8 cellular contexts compared by ENCODE assay signal in the genomic region with DNA sequence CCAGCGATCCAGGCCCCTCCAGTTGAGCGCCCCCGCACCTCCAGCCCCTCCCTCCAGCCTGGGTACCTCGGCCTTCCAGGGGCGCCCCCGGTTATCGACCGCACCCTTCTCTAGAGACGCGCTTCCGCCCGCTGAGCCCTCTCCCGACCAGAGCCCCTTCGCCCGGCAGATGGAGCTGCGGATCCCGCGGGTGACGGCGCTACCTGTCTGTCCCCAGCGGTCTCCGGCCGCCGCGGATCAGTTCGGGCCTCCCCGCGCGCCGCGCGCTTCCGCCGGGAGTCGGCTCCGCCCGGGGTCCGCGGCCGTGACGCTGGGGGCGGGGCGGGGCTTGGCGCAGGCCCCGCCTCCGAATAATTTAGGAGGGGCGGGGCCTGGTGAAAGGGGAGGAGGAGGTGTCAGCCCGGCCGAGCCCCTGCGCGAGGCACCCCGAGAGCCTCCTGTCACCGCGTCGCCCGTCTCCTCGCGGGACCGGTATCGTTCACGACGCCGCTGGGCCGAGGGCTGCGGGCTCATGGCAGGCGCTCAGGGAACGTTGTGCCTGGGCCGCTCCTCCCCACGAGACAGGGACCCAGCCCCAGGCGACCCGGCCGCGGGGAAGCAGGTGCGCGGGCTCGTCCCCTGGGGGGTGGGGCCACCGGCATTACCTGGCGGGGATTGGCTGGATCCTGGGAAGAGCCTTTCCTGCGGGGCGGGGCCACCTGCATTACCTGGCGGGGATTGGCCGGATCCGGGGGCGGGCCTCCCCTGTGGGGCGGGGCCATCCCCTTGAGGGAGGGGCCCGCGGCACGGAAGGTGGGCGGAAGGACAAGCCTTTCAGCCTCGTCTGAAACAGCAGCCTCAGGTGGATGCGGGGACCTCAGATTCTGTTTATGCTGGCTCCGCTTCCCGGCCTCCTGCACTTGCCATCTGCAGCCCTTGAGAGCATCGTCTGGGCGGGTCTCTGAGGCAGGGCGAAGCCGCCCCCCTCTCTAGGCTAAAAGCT. TPM values are rescaled to one million over a fixed set of nuclear protein-coding genes. Genes with fewer than 3 reads are reported as not detected.
DNase-seq lines count a peak whose midpoint lies in the region; ATAC-seq and TF ChIP-seq lines count a peak whose summit lies in the region.

A gene with protein sequence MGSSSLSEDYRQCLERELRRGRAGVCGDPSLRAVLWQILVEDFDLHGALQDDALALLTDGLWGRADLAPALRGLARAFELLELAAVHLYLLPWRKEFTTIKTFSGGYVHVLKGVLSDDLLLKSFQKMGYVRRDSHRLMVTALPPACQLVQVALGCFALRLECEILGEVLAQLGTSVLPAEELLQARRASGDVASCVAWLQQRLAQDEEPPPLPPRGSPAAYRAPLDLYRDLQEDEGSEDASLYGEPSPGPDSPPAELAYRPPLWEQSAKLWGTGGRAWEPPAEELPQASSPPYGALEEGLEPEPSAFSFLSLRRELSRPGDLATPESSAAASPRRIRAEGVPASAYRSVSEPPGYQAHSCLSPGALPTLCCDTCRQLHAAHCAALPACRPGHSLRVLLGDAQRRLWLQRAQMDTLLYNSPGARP (minus strand): TSS at position 281 of the 982 bp plus-strand sequence. CDS start 473 bp downstream, outside the sequence.

- no peaks in the 10 kb centered on the region for H3K9me2 ChIP-seq in DOHH2 (replicated peaks; ENCODE audit: control insufficient read depth, low read length)

- H3K4me1 ChIP-seq in DOHH2 (ENCODE audit: control insufficient read depth, low read length) = peaks cover 29% of the 10 kb centered on the region
- peaks cover 8% of the 10 kb centered on the region; the same call in 1 of the 2 replicates for H3K4me1 ChIP-seq in Panc1 (ENCODE audit: control insufficient read depth, insufficient read depth, low read length)
- H3K4me1 ChIP-seq in naive thymus-derived CD4-positive, alpha-beta T cell (ENCODE audit: control insufficient read depth in 2 of 2, insufficient read depth in 2 of 2, low read length in 2 of 2) = peaks cover 19 to 26% of the 10 kb centered on the region in 2 donors

- H3F3A ChIP-seq in DOHH2 (ENCODE audit: control insufficient read depth, insufficient read depth) = peaks cover 5% of the 10 kb centered on the region; the same call in 1 of the 2 replicates

- peaks cover 0 to 4% (median 0%) of the 10 kb centered on the region in 5 donors for H3K36me3 Mint-ChIP-seq in naive thymus-derived CD4-positive, alpha-beta T cell
- H3K36me3 Mint-ChIP-seq in stimulated activated naive B cell treated with anti-CD40 and anti-IgM and Interleukin-4, amounts not matched to agents 10 μg/mL and 1 μg/mL and 100 μg/mL, for 72 hours = peaks cover 6 to 8% of the 10 kb centered on the region in 2 donors

- intact Hi-C loops in Panc1 (cut with micrococcal nuclease; ENCODE audit: unreplicated experiment) = no loop called here
- intact Hi-C loops in naive thymus-derived CD4-positive, alpha-beta T cell (cut with micrococcal nuclease) = loop anchor here (1.0 to 10.0 kb wide), 9 partner anchors 10 to 899 kb away; a partner anchor contains a TSS

- no peaks in the 10 kb centered on the region for H3K27me3 Mint-ChIP-seq in naive thymus-derived CD4-positive, alpha-beta T cell
- no peaks in the 10 kb centered on the region for H3K27me3 Mint-ChIP-seq in stimulated activated naive B cell treated with anti-CD40 and anti-IgM and Interleukin-4, amounts not matched to agents 10 μg/mL and 1 μg/mL and 100 μg/mL, for 72 hours

- H3K27ac ChIP-seq in DOHH2 (ENCODE audit: low read depth, low read length) (peak within 1 kb of the TSS; percentile 36), Panc1 (ENCODE audit: low read length) (peak within 1 kb of the TSS; percentile 54)
- H3K27ac ChIP-seq in naive thymus-derived CD4-positive, alpha-beta T cell (ENCODE audit: low read depth, low read length) = peak within 1 kb of the TSS; percentile 73

- H3K4me2 ChIP-seq in DOHH2 (ENCODE audit: low read length) = peak within 1 kb of the TSS; percentile 90

- in situ Hi-C loops in Panc1 (cut with HindIII; ENCODE audit: low pct_unique_long_range_greater_than_20kb, low sequenced_read_pairs) = no loop called here

- no peaks in the 10 kb centered on the region for H3K9me3 Mint-ChIP-seq in naive thymus-derived CD4-positive, alpha-beta T cell
- no peaks in the 10 kb centered on the region for H3K9me3 Mint-ChIP-seq in stimulated activated naive B cell treated with anti-CD40 and anti-IgM and Interleukin-4, amounts not matched to agents 10 μg/mL and 1 μg/mL and 100 μg/mL, for 72 hours

- ATAC-seq in GM21717 (IDR thresholded peaks at IDR 0.05; ENCODE audit: unreplicated experiment) (peak; percentile 62), Panc1 (peak; percentile 82)
- peak; percentile 90 for ATAC-seq in naive thymus-derived CD4-positive, alpha-beta T cell
- ATAC-seq in stimulated activated naive B cell treated with anti-CD40 and anti-IgM and Interleukin-4, amounts not matched to agents 10 μg/mL and 1 μg/mL and 100 μg/mL, for 72 hours (replicated peaks) = peak; percentile 69 to 77

- peak within 1 kb of the TSS; percentile 66 to 86 (median 76) for H3K4me3 Mint-ChIP-seq in naive thymus-derived CD4-positive, alpha-beta T cell
- peak within 1 kb of the TSS; percentile 86 to 88 for H3K4me3 Mint-ChIP-seq in stimulated activated naive B cell treated with anti-CD40 and anti-IgM and Interleukin-4, amounts not matched to agents 10 μg/mL and 1 μg/mL and 100 μg/mL, for 72 hours

- H3K4me1 Mint-ChIP-seq in naive thymus-derived CD4-positive, alpha-beta T cell = peaks cover 5 to 34% (median 21%) of the 10 kb centered on the region in 7 donors
- peaks cover 15 to 35% of the 10 kb centered on the region in 2 donors for H3K4me1 Mint-ChIP-seq in stimulated activated naive B cell treated with anti-CD40 and anti-IgM and Interleukin-4, amounts not matched to agents 10 μg/mL and 1 μg/mL and 100 μg/mL, for 72 hours

- H3K27me3 ChIP-seq in DOHH2 (ENCODE audit: control insufficient read depth, low read length) = no peaks in the 10 kb centered on the region
- no peaks in the 10 kb centered on the region for H3K27me3 ChIP-seq in Panc1 (ENCODE audit: control insufficient read depth, insufficient read depth, low read length)
- no peaks in the 10 kb centered on the region for H3K27me3 ChIP-seq in naive thymus-derived CD4-positive, alpha-beta T cell (ENCODE audit: control insufficient read depth in 2 of 2, insufficient read depth in 2 of 2, low read length in 2 of 2)

- peak within 1 kb of the TSS; percentile 64 to 90 (median 87) for H3K27ac Mint-ChIP-seq in naive thymus-derived CD4-positive, alpha-beta T cell
- peak within 1 kb of the TSS; percentile 92 for H3K27ac Mint-ChIP-seq in stimulated activated naive B cell treated with anti-CD40 and anti-IgM and Interleukin-4, amounts not matched to agents 10 μg/mL and 1 μg/mL and 100 μg/mL, for 72 hours

- peaks cover 4% of the 10 kb centered on the region; the same call in 1 of the 2 replicates for H3K36me3 ChIP-seq in DOHH2 (ENCODE audit: control insufficient read depth, low read length)
- H3K36me3 ChIP-seq in Panc1 (ENCODE audit: control insufficient read depth, insufficient read depth, low read length) = no peaks in the 10 kb centered on the region; the same call in 1 of the 2 replicates
- peaks cover 0 to 10% (median 0%) of the 10 kb centered on the region in 3 experiments for H3K36me3 ChIP-seq in naive thymus-derived CD4-positive, alpha-beta T cell (ENCODE audit: control insufficient read depth in 2 of 3, insufficient read depth in 3 of 3, low read length in 3 of 3)

- BruUV-seq in Panc1 (replicated peaks; lab: Mats Ljungman, UMichigan) = no TSS peak

- no peaks in the 10 kb centered on the region; the same call in 1 of the 2 replicates for H4K20me1 ChIP-seq in DOHH2 (ENCODE audit: control insufficient read depth, insufficient read depth, low read depth, low read length)

- TF ChIP-seq CTCF in DOHH2 (IDR thresholded peaks at IDR 0.05; ENCODE audit: low read depth, low read length, poor library complexity, severe bottlenecking) (no peak), Panc1 (IDR thresholded peaks at IDR 0.05) (no peak; the same call in 1 of the 2 replicates)

- no peaks in the 10 kb centered on the region for H3K9me3 ChIP-seq in DOHH2 (ENCODE audit: control insufficient read depth, insufficient read depth, low read length)
- no peaks in the 10 kb centered on the region for H3K9me3 ChIP-seq in Panc1 (ENCODE audit: control insufficient read depth, insufficient read depth, low read depth, low read length)
- no peaks in the 10 kb centered on the region for H3K9me3 ChIP-seq in naive thymus-derived CD4-positive, alpha-beta T cell (ENCODE audit: control insufficient read depth in 2 of 3, low read length in 3 of 3)

- CTCF ChIA-PET in Panc1 (lab: Charles Lee) = interaction anchor here (0.8 kb wide), 1 partner anchor 9 kb away, joined by 9 read pairs; no protein-coding TSS in a partner anchor
- CTCF ChIA-PET in naive thymus-derived CD4-positive, alpha-beta T cell (lab: Charles Lee) = interaction anchor here (0.6 to 4.1 kb wide), 9 partner anchors 16 to 172 kb away, joined by 4 to 71 read pairs (median 5); a partner anchor contains a TSS

- H3K4me3 ChIP-seq in DOHH2 (ENCODE audit: low read length) (peak within 1 kb of the TSS; percentile 93), Panc1 (ENCODE audit: low read depth in 2 of 2, low read length in 2 of 2) (peak within 1 kb of the TSS; percentile 58 to 63)
- peak within 1 kb of the TSS; percentile 41 for H3K4me3 ChIP-seq in naive thymus-derived CD4-positive, alpha-beta T cell (ENCODE audit: low read length)

- H3K79me2 ChIP-seq in DOHH2 (ENCODE audit: control insufficient read depth, low read length) = no peaks in the 10 kb centered on the region

- POLR2A ChIA-PET in Panc1 (lab: Charles Lee) = no interaction called here
- POLR2A ChIA-PET in naive thymus-derived CD4-positive, alpha-beta T cell (lab: Charles Lee) = interaction anchor here (0.6 to 3.5 kb wide), 9 partner anchors 10 to 171 kb away, joined by 3 to 23 read pairs (median 13); a partner anchor contains a TSS

- DNase-seq in KG1 (lab: John Stamatoyannopoulos, UW) (peak; percentile 87), Panc1 (ENCODE audit: low read depth, low spot score) (peak; percentile 32), activated T-helper 1 cell treated with Interleukin-2 at 50 U/mL for 16 hours (ENCODE audit: low read depth) (peak; percentile 97), fibroblast of gingiva (ENCODE audit: low read depth) (peak; percentile 59)
- DNase-seq in naive thymus-derived CD4-positive, alpha-beta T cell = peak; percentile 96 to 100 (median 99)
- DNase-seq in stimulated activated naive B cell treated with anti-CD40 and anti-IgM and Interleukin-4, amounts not matched to agents 10 μg/mL and 1 μg/mL and 100 μg/mL, for 72 hours = peak; percentile 94

RNA-seq across cellular contexts. Expression of the gene that starts here (rescaled TPM):
- total RNA-seq in Panc1 (2021; ENCODE audit: unreplicated experiment) = 12.7 TPM
- polyA plus RNA-seq in Panc1 (2012; ENCODE audit: insufficient read length) = 16.0 TPM
- 10 to 100 TPM in 3 of 5 experiments, 1 to 10 TPM in 2; 8.4 to 32.2 (median 12.0) TPM for total RNA-seq in naive thymus-derived CD4-positive, alpha-beta T cell
- 10 to 100 TPM in 1 of 2 donors, 1 to 10 TPM in 1; 7.0 to 12.4 TPM for polyA plus RNA-seq in naive thymus-derived CD4-positive, alpha-beta T cell

Comparison
In these comparisons a context has a peak if more than half of its experiments do, and no peak if none do; other contexts are left out.
1. Peak in every context shown above with its lines: DNase-seq, ATAC-seq, H3K4me3 ChIP-seq and H3K27ac ChIP-seq.
2. H3K4me3 ChIP-seq: peak in every context shown above with its lines; median percentile 93 in DOHH2; 60 in Panc1; 41 in naive thymus-derived CD4-positive, alpha-beta T cell.
3. DNase-seq: peak in every context shown above with its lines; median percentile 99 in naive thymus-derived CD4-positive, alpha-beta T cell; 97 in activated T-helper 1 cell treated with Interleukin-2 at 50 U/mL for 16 hours; 94 in stimulated activated naive B cell treated with anti-CD40 and anti-IgM and Interleukin-4, amounts not matched to agents 10 μg/mL and 1 μg/mL and 100 μg/mL, for 72 hours; 87 in KG1; 59 in fibroblast of gingiva; 32 in Panc1.